Comparison of ENCODE assay signal across 1 cellular context in the genomic region with DNA sequence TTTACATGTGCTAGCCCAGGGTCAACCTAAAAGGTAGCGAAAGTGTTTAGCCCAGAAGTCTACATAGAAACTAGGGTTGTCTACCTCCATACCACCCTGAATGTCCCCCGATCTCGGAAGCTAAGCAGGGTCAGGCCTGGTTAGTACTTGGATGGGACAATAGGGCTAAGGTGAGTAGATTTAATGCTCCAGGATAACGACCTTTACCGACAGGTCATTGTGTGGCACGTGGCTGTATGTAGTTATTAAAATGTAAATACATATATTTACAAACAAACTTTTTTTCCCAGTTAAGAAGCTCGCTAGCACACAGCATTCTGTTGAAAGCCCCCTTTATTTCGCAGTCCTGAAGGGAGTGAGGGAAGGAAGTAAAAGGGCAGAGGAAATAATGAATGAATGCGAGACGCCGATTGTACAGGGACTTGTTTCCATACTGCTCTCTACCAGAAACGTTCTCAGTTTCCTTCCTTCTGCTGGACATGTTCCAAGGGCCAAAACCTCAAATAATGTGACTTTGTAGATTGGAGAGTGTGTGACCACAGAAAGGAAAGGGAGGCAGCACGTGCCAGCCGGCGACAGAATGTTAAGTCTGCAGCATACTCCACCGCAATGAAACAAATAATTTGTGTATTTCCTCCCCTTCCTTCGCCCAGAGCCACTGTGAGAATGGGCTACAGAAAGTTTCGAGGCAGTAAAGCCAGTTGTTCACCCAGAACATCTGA.
TF ChIP-seq lines count a peak whose summit lies in the region.

No MANE protein-coding gene starts in this region.

TF ChIP-seq in HepG2, 621 proteins besides CTCF, POLR2A, EP300 and RAD21 (continued from another document and continues in another):
- TF ChIP-seq, protein P1, sequence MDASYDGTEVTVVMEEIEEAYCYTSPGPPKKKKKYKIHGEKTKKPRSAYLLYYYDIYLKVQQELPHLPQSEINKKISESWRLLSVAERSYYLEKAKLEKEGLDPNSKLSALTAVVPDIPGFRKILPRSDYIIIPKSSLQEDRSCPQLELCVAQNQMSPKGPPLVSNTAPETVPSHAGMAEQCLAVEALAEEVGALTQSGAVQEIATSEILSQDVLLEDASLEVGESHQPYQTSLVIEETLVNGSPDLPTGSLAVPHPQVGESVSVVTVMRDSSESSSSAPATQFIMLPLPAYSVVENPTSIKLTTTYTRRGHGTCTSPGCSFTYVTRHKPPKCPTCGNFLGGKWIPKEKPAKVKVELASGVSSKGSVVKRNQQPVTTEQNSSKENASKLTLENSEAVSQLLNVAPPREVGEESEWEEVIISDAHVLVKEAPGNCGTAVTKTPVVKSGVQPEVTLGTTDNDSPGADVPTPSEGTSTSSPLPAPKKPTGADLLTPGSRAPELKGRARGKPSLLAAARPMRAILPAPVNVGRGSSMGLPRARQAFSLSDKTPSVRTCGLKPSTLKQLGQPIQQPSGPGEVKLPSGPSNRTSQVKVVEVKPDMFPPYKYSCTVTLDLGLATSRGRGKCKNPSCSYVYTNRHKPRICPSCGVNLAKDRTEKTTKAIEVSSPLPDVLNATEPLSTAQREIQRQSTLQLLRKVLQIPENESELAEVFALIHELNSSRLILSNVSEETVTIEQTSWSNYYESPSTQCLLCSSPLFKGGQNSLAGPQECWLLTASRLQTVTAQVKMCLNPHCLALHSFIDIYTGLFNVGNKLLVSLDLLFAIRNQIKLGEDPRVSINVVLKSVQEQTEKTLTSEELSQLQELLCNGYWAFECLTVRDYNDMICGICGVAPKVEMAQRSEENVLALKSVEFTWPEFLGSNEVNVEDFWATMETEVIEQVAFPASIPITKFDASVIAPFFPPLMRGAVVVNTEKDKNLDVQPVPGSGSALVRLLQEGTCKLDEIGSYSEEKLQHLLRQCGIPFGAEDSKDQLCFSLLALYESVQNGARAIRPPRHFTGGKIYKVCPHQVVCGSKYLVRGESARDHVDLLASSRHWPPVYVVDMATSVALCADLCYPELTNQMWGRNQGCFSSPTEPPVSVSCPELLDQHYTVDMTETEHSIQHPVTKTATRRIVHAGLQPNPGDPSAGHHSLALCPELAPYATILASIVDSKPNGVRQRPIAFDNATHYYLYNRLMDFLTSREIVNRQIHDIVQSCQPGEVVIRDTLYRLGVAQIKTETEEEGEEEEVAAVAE (CRISPR knock-in tag; IDR thresholded peaks at IDR 0.05; ENCODE audit: borderline replicate concordance), result no peak
- TF ChIP-seq MTF2 (CRISPR knock-in tag; IDR thresholded peaks at IDR 0.05; ENCODE audit: borderline replicate concordance) (no peak), SOX5 (CRISPR knock-in tag; IDR thresholded peaks at IDR 0.05; ENCODE audit: borderline replicate concordance) (peak; percentile 44; the same call in 1 of the 2 replicates), MYC (CRISPR knock-in tag; IDR thresholded peaks at IDR 0.05; ENCODE audit: borderline replicate concordance) (no peak), ZNF678 (CRISPR knock-in tag; IDR thresholded peaks at IDR 0.05) (0 out of 2 replicates have a peak, but pooled peaks have one; percentile 53), ZNF263 (CRISPR knock-in tag; IDR thresholded peaks at IDR 0.05) (no peak), SSRP1 (CRISPR knock-in tag; IDR thresholded peaks at IDR 0.05) (0 out of 2 replicates have a peak, but pooled peaks have one; percentile 69), SRSF9 (IDR thresholded peaks at IDR 0.05; ENCODE audit: borderline replicate concordance, insufficient read depth, low read depth, low read length, poor library complexity, severe bottlenecking) (no peak), ZNF670 (CRISPR knock-in tag; IDR thresholded peaks at IDR 0.05; ENCODE audit: borderline replicate concordance) (no peak), ZNF674 (CRISPR knock-in tag; IDR thresholded peaks at IDR 0.05; ENCODE audit: low read depth) (no peak), ZFP82 (CRISPR knock-in tag; IDR thresholded peaks at IDR 0.05; ENCODE audit: borderline replicate concordance) (no peak), ZNF350 (CRISPR knock-in tag; IDR thresholded peaks at IDR 0.05; ENCODE audit: borderline replicate concordance, low read depth) (no peak), HNF4G (IDR thresholded peaks at IDR 0.05; ENCODE audit: borderline replicate concordance, low read depth, low read length) (no peak), HNF4G (CRISPR knock-in tag; IDR thresholded peaks at IDR 0.05; ENCODE audit: borderline replicate concordance, low read depth) (no peak), ZNF160 (CRISPR knock-in tag; IDR thresholded peaks at IDR 0.05) (no peak), KDM2A (CRISPR knock-in tag; IDR thresholded peaks at IDR 0.05; ENCODE audit: borderline replicate concordance, low read depth) (no peak), SMAD3 (CRISPR knock-in tag; IDR thresholded peaks at IDR 0.05) (no peak), GATA4 (IDR thresholded peaks at IDR 0.05; ENCODE audit: borderline replicate concordance, low read depth) (no peak), RARA (CRISPR knock-in tag; IDR thresholded peaks at IDR 0.05) (peak; percentile 28; the same call in 1 of the 2 replicates), GABPA (IDR thresholded peaks at IDR 0.05; ENCODE audit: low read depth, low read length) (no peak), GABPA (CRISPR knock-in tag; IDR thresholded peaks at IDR 0.05; ENCODE audit: low read depth) (peak; percentile 43; the same call in 1 of the 2 replicates), HNRNPUL1 (IDR thresholded peaks at IDR 0.05; ENCODE audit: low read depth, low read length) (no peak), ZNF564 (CRISPR knock-in tag; IDR thresholded peaks at IDR 0.05) (no peak), ARNT2 (CRISPR knock-in tag; IDR thresholded peaks at IDR 0.05; ENCODE audit: low read depth) (no peak), KAT2B (IDR thresholded peaks at IDR 0.05; ENCODE audit: borderline replicate concordance, low read depth, low read length) (no peak), ZNF431 (CRISPR knock-in tag; IDR thresholded peaks at IDR 0.05; ENCODE audit: borderline replicate concordance, low read depth) (no peak)
- TF ChIP-seq, protein P2, sequence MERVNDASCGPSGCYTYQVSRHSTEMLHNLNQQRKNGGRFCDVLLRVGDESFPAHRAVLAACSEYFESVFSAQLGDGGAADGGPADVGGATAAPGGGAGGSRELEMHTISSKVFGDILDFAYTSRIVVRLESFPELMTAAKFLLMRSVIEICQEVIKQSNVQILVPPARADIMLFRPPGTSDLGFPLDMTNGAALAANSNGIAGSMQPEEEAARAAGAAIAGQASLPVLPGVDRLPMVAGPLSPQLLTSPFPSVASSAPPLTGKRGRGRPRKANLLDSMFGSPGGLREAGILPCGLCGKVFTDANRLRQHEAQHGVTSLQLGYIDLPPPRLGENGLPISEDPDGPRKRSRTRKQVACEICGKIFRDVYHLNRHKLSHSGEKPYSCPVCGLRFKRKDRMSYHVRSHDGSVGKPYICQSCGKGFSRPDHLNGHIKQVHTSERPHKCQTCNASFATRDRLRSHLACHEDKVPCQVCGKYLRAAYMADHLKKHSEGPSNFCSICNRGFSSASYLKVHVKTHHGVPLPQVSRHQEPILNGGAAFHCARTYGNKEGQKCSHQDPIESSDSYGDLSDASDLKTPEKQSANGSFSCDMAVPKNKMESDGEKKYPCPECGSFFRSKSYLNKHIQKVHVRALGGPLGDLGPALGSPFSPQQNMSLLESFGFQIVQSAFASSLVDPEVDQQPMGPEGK (CRISPR knock-in tag; IDR thresholded peaks at IDR 0.05), result peak; percentile 25; the same call in 1 of the 2 replicates
- TF ChIP-seq, protein P3, sequence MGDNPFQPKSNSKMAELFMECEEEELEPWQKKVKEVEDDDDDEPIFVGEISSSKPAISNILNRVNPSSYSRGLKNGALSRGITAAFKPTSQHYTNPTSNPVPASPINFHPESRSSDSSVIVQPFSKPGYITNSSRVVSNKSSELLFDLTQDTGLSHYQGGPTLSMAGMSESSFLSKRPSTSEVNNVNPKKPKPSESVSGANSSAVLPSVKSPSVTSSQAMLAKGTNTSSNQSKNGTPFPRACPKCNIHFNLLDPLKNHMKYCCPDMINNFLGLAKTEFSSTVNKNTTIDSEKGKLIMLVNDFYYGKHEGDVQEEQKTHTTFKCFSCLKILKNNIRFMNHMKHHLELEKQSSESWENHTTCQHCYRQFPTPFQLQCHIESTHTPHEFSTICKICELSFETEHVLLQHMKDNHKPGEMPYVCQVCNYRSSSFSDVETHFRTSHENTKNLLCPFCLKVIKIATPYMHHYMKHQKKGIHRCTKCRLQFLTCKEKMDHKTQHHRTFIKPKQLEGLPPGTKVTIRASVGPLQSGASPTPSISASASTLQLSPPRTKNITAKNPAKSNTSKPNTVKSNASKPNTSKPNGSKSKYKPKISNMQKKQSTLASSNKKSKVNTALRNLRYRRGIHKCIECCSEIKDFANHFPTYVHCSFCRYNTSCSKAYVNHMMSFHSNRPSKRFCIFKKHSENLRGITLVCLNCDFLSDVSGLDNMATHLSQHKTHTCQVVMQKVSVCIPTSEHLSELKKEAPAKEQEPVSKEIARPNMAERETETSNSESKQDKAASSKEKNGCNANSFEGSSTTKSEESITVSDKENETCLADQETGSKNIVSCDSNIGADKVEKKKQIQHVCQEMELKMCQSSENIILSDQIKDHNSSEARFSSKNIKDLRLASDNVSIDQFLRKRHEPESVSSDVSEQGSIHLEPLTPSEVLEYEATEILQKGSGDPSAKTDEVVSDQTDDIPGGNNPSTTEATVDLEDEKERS (CRISPR knock-in tag; IDR thresholded peaks at IDR 0.05), result no peak
- TF ChIP-seq, protein P4, sequence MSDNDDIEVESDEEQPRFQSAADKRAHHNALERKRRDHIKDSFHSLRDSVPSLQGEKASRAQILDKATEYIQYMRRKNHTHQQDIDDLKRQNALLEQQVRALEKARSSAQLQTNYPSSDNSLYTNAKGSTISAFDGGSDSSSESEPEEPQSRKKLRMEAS (IDR thresholded peaks at IDR 0.05), result no peak
- TF ChIP-seq, protein P5, sequence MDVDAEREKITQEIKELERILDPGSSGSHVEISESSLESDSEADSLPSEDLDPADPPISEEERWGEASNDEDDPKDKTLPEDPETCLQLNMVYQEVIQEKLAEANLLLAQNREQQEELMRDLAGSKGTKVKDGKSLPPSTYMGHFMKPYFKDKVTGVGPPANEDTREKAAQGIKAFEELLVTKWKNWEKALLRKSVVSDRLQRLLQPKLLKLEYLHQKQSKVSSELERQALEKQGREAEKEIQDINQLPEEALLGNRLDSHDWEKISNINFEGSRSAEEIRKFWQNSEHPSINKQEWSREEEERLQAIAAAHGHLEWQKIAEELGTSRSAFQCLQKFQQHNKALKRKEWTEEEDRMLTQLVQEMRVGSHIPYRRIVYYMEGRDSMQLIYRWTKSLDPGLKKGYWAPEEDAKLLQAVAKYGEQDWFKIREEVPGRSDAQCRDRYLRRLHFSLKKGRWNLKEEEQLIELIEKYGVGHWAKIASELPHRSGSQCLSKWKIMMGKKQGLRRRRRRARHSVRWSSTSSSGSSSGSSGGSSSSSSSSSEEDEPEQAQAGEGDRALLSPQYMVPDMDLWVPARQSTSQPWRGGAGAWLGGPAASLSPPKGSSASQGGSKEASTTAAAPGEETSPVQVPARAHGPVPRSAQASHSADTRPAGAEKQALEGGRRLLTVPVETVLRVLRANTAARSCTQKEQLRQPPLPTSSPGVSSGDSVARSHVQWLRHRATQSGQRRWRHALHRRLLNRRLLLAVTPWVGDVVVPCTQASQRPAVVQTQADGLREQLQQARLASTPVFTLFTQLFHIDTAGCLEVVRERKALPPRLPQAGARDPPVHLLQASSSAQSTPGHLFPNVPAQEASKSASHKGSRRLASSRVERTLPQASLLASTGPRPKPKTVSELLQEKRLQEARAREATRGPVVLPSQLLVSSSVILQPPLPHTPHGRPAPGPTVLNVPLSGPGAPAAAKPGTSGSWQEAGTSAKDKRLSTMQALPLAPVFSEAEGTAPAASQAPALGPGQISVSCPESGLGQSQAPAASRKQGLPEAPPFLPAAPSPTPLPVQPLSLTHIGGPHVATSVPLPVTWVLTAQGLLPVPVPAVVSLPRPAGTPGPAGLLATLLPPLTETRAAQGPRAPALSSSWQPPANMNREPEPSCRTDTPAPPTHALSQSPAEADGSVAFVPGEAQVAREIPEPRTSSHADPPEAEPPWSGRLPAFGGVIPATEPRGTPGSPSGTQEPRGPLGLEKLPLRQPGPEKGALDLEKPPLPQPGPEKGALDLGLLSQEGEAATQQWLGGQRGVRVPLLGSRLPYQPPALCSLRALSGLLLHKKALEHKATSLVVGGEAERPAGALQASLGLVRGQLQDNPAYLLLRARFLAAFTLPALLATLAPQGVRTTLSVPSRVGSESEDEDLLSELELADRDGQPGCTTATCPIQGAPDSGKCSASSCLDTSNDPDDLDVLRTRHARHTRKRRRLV (CRISPR knock-in tag; IDR thresholded peaks at IDR 0.05), result no peak
- TF ChIP-seq, protein P6, sequence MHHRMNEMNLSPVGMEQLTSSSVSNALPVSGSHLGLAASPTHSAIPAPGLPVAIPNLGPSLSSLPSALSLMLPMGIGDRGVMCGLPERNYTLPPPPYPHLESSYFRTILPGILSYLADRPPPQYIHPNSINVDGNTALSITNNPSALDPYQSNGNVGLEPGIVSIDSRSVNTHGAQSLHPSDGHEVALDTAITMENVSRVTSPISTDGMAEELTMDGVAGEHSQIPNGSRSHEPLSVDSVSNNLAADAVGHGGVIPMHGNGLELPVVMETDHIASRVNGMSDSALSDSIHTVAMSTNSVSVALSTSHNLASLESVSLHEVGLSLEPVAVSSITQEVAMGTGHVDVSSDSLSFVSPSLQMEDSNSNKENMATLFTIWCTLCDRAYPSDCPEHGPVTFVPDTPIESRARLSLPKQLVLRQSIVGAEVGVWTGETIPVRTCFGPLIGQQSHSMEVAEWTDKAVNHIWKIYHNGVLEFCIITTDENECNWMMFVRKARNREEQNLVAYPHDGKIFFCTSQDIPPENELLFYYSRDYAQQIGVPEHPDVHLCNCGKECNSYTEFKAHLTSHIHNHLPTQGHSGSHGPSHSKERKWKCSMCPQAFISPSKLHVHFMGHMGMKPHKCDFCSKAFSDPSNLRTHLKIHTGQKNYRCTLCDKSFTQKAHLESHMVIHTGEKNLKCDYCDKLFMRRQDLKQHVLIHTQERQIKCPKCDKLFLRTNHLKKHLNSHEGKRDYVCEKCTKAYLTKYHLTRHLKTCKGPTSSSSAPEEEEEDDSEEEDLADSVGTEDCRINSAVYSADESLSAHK (CRISPR knock-in tag; IDR thresholded peaks at IDR 0.05; ENCODE audit: borderline replicate concordance), result no peak
- TF ChIP-seq, protein P7, sequence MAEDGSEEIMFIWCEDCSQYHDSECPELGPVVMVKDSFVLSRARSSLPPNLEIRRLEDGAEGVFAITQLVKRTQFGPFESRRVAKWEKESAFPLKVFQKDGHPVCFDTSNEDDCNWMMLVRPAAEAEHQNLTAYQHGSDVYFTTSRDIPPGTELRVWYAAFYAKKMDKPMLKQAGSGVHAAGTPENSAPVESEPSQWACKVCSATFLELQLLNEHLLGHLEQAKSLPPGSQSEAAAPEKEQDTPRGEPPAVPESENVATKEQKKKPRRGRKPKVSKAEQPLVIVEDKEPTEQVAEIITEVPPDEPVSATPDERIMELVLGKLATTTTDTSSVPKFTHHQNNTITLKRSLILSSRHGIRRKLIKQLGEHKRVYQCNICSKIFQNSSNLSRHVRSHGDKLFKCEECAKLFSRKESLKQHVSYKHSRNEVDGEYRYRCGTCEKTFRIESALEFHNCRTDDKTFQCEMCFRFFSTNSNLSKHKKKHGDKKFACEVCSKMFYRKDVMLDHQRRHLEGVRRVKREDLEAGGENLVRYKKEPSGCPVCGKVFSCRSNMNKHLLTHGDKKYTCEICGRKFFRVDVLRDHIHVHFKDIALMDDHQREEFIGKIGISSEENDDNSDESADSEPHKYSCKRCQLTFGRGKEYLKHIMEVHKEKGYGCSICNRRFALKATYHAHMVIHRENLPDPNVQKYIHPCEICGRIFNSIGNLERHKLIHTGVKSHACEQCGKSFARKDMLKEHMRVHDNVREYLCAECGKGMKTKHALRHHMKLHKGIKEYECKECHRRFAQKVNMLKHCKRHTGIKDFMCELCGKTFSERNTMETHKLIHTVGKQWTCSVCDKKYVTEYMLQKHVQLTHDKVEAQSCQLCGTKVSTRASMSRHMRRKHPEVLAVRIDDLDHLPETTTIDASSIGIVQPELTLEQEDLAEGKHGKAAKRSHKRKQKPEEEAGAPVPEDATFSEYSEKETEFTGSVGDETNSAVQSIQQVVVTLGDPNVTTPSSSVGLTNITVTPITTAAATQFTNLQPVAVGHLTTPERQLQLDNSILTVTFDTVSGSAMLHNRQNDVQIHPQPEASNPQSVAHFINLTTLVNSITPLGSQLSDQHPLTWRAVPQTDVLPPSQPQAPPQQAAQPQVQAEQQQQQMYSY (CRISPR knock-in tag; IDR thresholded peaks at IDR 0.05), result no peak
